In the genomic region with DNA sequence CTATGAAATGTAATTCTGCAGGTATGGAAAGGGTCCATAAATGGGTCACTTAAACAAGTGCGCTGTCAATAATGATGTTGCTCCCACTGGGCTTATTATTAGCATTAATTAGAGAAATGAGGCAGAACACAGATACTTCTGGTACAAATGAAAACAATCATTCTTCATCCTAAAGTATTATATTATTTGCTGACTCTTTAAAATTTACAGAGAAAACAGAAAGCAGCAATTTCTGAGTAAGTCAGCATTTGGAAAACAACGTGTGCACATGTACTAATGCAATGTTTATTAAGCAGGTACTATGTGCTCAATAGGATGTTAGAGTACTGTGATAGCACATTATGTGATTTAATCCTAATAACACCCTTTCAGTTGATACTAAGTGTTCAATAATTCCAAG, we compare ENCODE assay signal across 39 cellular contexts. TPM values are rescaled to one million over a fixed set of nuclear protein-coding genes. Genes with fewer than 3 reads are reported as not detected.
"Had no signal": no experiment of that assay in that cellular context is flagged by ENCODE, and none has a peak within 500 bp of the region (broad histone marks: within the 10 kb centered on the region; RNA-seq: fewer than 3 reads in every experiment).

No MANE protein-coding gene starts in this region.

- H3K27me3 ChIP-seq: MG63 had no signal

- H3K36me3 ChIP-seq: MG63 had no signal

- H3K4me3 ChIP-seq: MG63 had no signal

- H3K9me3 ChIP-seq: MG63 had no signal

- DNase-seq: Karpas-422, Kasumi-1, MG63, MM.1S, MV-4-11, NCI-H1048, NCI-H1092, NCI-H1092 treated with DMSO at 0.1 percent for 48 hours, NCI-H1105, NCI-H1105 treated with DMSO at 0.1 percent for 48 hours, NCI-H1417, NCI-H1417 treated with DMSO at 0.1 percent for 48 hours, NCI-H1436, NCI-H1436 treated with DMSO at 0.1 percent for 48 hours, NCI-H146, NCI-H1694, NCI-H1694 treated with DMSO at 0.1 percent for 48 hours, NCI-H187, NCI-H187 treated with DMSO at 0.1 percent for 48 hours, NCI-H1930, NCI-H2029, NCI-H2029 treated with DMSO at 0.1 percent for 48 hours, NCI-H2081, NCI-H2081 treated with DMSO at 0.1 percent for 48 hours, NCI-H2107, NCI-H2171, NCI-H2171 treated with DMSO at 0.1 percent for 48 hours, NCI-H2227 treated with DMSO at 0.1 percent for 48 hours, NCI-H226, NCI-H345, NCI-H446, NCI-H446 treated with DMSO at 0.1 percent for 48 hours, NCI-H510A, NCI-H510A treated with DMSO at 0.1 percent for 48 hours, NCI-H524 had no signal

RNA-seq across cellular contexts. Expression of gene ZNF676, which starts 2.4 kb away (rescaled TPM):
- total RNA-seq: LHCN-M2, M059J, MCF 10A, NCI-H460 had no signal
